In the genomic region with DNA sequence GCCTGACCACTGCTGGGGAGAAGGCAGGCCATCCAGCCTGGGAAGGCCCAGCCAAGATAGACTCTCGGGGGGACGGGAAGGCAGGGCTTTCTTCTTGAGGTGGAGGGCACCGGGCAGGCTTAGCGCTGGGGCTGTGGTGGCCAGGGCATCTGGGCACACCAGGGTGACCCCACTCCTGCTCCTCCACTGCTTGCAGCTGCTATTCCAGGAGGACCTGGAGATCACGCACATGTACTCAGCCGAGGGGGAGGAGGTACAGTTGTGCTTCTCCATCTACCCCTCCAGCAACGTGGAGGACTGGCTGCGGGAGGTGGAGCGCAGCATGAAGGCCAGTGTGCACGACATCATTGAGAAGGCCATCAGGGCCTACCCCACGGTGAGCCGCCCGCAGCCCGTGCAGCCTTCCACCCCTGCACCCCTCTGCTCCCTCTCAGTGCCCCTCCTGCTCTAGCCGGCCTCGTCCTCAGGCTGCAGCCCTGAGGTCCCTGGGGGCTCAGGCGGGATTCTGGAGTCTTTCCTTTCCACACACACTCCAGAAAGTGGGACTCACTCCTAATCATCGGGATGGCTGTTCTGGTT, we compare ENCODE assay signal across 1 cellular context.
TF ChIP-seq lines count a peak whose summit lies in the region.

No MANE protein-coding gene starts in this region.

TF ChIP-seq in H1, 55 proteins besides CTCF, POLR2A, EP300 and RAD21:
- no peak for TF ChIP-seq MAFK (IDR thresholded peaks at IDR 0.05; ENCODE audit: low read depth, low read length)
- TF ChIP-seq, protein P1, sequence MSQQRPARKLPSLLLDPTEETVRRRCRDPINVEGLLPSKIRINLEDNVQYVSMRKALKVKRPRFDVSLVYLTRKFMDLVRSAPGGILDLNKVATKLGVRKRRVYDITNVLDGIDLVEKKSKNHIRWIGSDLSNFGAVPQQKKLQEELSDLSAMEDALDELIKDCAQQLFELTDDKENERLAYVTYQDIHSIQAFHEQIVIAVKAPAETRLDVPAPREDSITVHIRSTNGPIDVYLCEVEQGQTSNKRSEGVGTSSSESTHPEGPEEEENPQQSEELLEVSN (IDR thresholded peaks at IDR 0.05): no peak
- no peak for TF ChIP-seq SP2 (IDR thresholded peaks at IDR 0.05; ENCODE audit: low read length)
- TF ChIP-seq GABPA (IDR thresholded peaks at IDR 0.05; ENCODE audit: borderline replicate concordance, insufficient read depth, low read length): no peak
- TF ChIP-seq CBX5 (IDR thresholded peaks at IDR 0.05; ENCODE audit: low read depth, low read length): no peak
- TF ChIP-seq RBBP5 (IDR thresholded peaks at IDR 0.05; ENCODE audit: borderline replicate concordance, low read depth, low read length): no peak
- no peak for TF ChIP-seq CHD1 (IDR thresholded peaks at IDR 0.05; ENCODE audit: low read depth, low read length)
- TF ChIP-seq ZNF274 (IDR thresholded peaks at IDR 0.05; ENCODE audit: borderline replicate concordance, extremely low read depth, low read length): no peak
- no peak for TF ChIP-seq RFX5 (IDR thresholded peaks at IDR 0.05; ENCODE audit: borderline replicate concordance, low read depth, low read length)
- no peak for TF ChIP-seq JUN (IDR thresholded peaks at IDR 0.05; ENCODE audit: low read depth, low read length)
- TF ChIP-seq SP1 (IDR thresholded peaks at IDR 0.05; ENCODE audit: low read depth, low read length): no peak
- TF ChIP-seq KDM1A (IDR thresholded peaks at IDR 0.05; ENCODE audit: borderline replicate concordance, low read length): no peak
- TF ChIP-seq CBX8 (IDR thresholded peaks at IDR 0.05; ENCODE audit: borderline replicate concordance, low read depth, low read length): no peak
- TF ChIP-seq SAP30 (IDR thresholded peaks at IDR 0.05; ENCODE audit: insufficient read depth, insufficient replicate concordance, low read length): no peak
- TF ChIP-seq YY1 (IDR thresholded peaks at IDR 0.05; ENCODE audit: low read depth, low read length): no peak
- TF ChIP-seq MAX (IDR thresholded peaks at IDR 0.05): no peak
TF ChIP-seq in H1: peak in this region for 0.
